In genomic region chr20:1002682-1003561, GRCh38 we compare ENCODE assay signal across 12 cellular contexts. TPM values are rescaled to one million over a fixed set of nuclear protein-coding genes. Genes with fewer than 3 reads are reported as not detected.
DNase-seq lines count a peak whose midpoint lies in the region; ATAC-seq and TF ChIP-seq lines count a peak whose summit lies in the region.
"Had no signal": no experiment of that assay in that cellular context is flagged by ENCODE, and none has a peak within 500 bp of the region (broad histone marks: within the 10 kb centered on the region; RNA-seq: fewer than 3 reads in every experiment).

No MANE protein-coding gene starts in this region.

- peaks cover 6 to 11% (median 8%) of the 10 kb centered on the region in 4 donors for H3K4me1 Mint-ChIP-seq in naive thymus-derived CD8-positive, alpha-beta T cell
- peaks cover 6 to 9% of the 10 kb centered on the region in 2 donors for H3K4me1 Mint-ChIP-seq in effector memory CD8-positive, alpha-beta T cell (ENCODE audit: low read depth in 2 of 2)

- TF ChIP-seq POLR2A in gastroesophageal sphincter (IDR thresholded peaks at IDR 0.05): no peak

- peak overlapping the region; percentile 56 for H3K4me3 ChIP-seq in ACC112 (ENCODE audit: low read depth, low read length)
- H3K4me3 ChIP-seq in mammary epithelial cell (replicated peaks in 1 of 3; ENCODE audit: insufficient read depth in 1 of 3, low read depth in 2 of 3, low read length in 3 of 3): peak overlapping the region in 1 of 3 experiments; percentile 22
- peak overlapping the region in 1 of 2 donors; percentile 35 for H3K4me3 ChIP-seq in gastroesophageal sphincter

- H3K27me3 ChIP-seq in ACC112 (ENCODE audit: insufficient read depth, low read length): peaks cover 70% of the 10 kb centered on the region
- peaks cover 17% of the 10 kb centered on the region for H3K27me3 ChIP-seq in mammary epithelial cell (ENCODE audit: insufficient read depth, low read length)
- peaks cover 70% of the 10 kb centered on the region for H3K27me3 ChIP-seq in gastroesophageal sphincter

- H3K27me3 Mint-ChIP-seq in naive thymus-derived CD8-positive, alpha-beta T cell: peaks cover 27 to 63% (median 44%) of the 10 kb centered on the region in 5 donors
- peaks cover 54 to 80% of the 10 kb centered on the region in 2 donors for H3K27me3 Mint-ChIP-seq in effector memory CD8-positive, alpha-beta T cell

- intact Hi-C loops in mammary epithelial cell (cut with micrococcal nuclease): no loop called here

- no peaks in the 10 kb centered on the region for H4K20me1 ChIP-seq in mammary epithelial cell (ENCODE audit: insufficient read depth, low read length)

- peak overlapping the region; percentile 41 for H3K4me2 ChIP-seq in mammary epithelial cell (ENCODE audit: insufficient read depth, low read depth, low read length)

- DNase-seq in mammary epithelial cell: no peak
- peak in 1 of 10 donors; percentile 10 for DNase-seq in naive thymus-derived CD8-positive, alpha-beta T cell
- DNase-seq in HT-29 (ENCODE audit: low spot score): no peak
- DNase-seq in effector memory CD8-positive, alpha-beta T cell: no peak
- DNase-seq: KBM-7, left ventricle myocardium superior had no signal

- no peaks in the 10 kb centered on the region for H3K9me3 Mint-ChIP-seq in naive thymus-derived CD8-positive, alpha-beta T cell
- no peaks in the 10 kb centered on the region for H3K9me3 Mint-ChIP-seq in effector memory CD8-positive, alpha-beta T cell

- H3K79me2 ChIP-seq in ACC112 (ENCODE audit: control insufficient read depth, insufficient read depth, low read length, unreplicated experiment) (no peaks in the 10 kb centered on the region), mammary epithelial cell (ENCODE audit: insufficient read depth, low read length) (no peaks in the 10 kb centered on the region)

- no TSS peak for BruUV-seq in mammary epithelial cell (replicated peaks; lab: Mats Ljungman, UMichigan)

- WGBS in mammary epithelial cell (ENCODE audit: low coverage, missing lambda C conversion rate): 45% methylated on average over 7 of the region's 12 CpGs
- 9 to 18% methylated on average over 6 to 12 of the region's 12 CpGs for WGBS in gastroesophageal sphincter (ENCODE audit: low coverage in 1 of 2), 2 donors

- no peak for TF ChIP-seq EP300 in gastroesophageal sphincter (IDR thresholded peaks at IDR 0.05)

- POLR2A ChIA-PET in naive thymus-derived CD8-positive, alpha-beta T cell (lab: Charles Lee): interaction anchor here (0.7 kb wide), 1 partner anchor 710 kb away, joined by 3 read pairs; no protein-coding TSS in a partner anchor

- H3K27ac Mint-ChIP-seq in naive thymus-derived CD8-positive, alpha-beta T cell: peak overlapping the region in 1 of 10 donors; percentile 6
- H3K27ac Mint-ChIP-seq in effector memory CD8-positive, alpha-beta T cell: no peak overlapping the region

- no peak for TF ChIP-seq CTCF in mammary epithelial cell (conservative IDR thresholded peaks at IDR 0.05 in 1 of 2, IDR thresholded peaks at IDR 0.05 in 1 of 2; ENCODE audit: extremely low read depth in 1 of 2, insufficient read depth in 1 of 2, low read depth in 1 of 2, low read length in 2 of 2)
- no peak for TF ChIP-seq CTCF in gastroesophageal sphincter (IDR thresholded peaks at IDR 0.05)

- in situ Hi-C loops in mammary epithelial cell (cut with MboI; ENCODE audit: low sequenced_read_pairs in 2 of 2): no loop called here

- dilution Hi-C loops in mammary epithelial cell (cut with HindIII; ENCODE audit: low sequenced_read_pairs): no loop called here

- H3K9ac ChIP-seq in ES-I3 (ENCODE audit: low read depth, low read length): peak overlapping the region; percentile 69
- H3K9ac ChIP-seq in mammary epithelial cell (ENCODE audit: insufficient read depth, low read length): no peak overlapping the region

- H3K9me3 ChIP-seq in ES-I3 (ENCODE audit: control insufficient read depth, insufficient read depth, low read length): no peaks in the 10 kb centered on the region
- H3K9me3 ChIP-seq in mammary epithelial cell (replicated peaks; ENCODE audit: insufficient read depth, low read length): no peaks in the 10 kb centered on the region
- no peaks in the 10 kb centered on the region for H3K9me3 ChIP-seq in gastroesophageal sphincter

- ATAC-seq in naive thymus-derived CD8-positive, alpha-beta T cell: no peak
- ATAC-seq in gastroesophageal sphincter: no peak
- no peak for ATAC-seq in effector memory CD8-positive, alpha-beta T cell (replicated peaks)
- no peak for ATAC-seq in GM21717 (IDR thresholded peaks at IDR 0.05; ENCODE audit: unreplicated experiment)
- ATAC-seq: left ventricle myocardium superior, Right ventricle myocardium inferior had no signal

- H3K4me1 ChIP-seq in ACC112 (ENCODE audit: control insufficient read depth, insufficient read depth, low read length, unreplicated experiment) (no peaks in the 10 kb centered on the region), ES-I3 (ENCODE audit: insufficient read depth, low read length) (no peaks in the 10 kb centered on the region), mammary epithelial cell (ENCODE audit: insufficient read depth, low read length) (no peaks in the 10 kb centered on the region), gastroesophageal sphincter (peaks cover 0 to 9% (median 0%) of the 10 kb centered on the region in 3 donors)

- H3K36me3 Mint-ChIP-seq in naive thymus-derived CD8-positive, alpha-beta T cell: no peaks in the 10 kb centered on the region
- no peaks in the 10 kb centered on the region for H3K36me3 Mint-ChIP-seq in effector memory CD8-positive, alpha-beta T cell (ENCODE audit: insufficient read depth)

- peak overlapping the region in 9 of 10 donors; percentile 22 to 84 (median 63) for H3K4me3 Mint-ChIP-seq in naive thymus-derived CD8-positive, alpha-beta T cell
- peak overlapping the region in 1 of 2 donors; percentile 30 for H3K4me3 Mint-ChIP-seq in effector memory CD8-positive, alpha-beta T cell

- H3K36me3 ChIP-seq in ACC112 (ENCODE audit: insufficient read depth, low read length) (no peaks in the 10 kb centered on the region), ES-I3 (ENCODE audit: insufficient read depth, low read length) (no peaks in the 10 kb centered on the region), mammary epithelial cell (ENCODE audit: insufficient read depth, low read length) (no peaks in the 10 kb centered on the region), gastroesophageal sphincter (no peaks in the 10 kb centered on the region)

- H3K27ac ChIP-seq in ACC112 (ENCODE audit: low read depth, low read length) (no peak overlapping the region), mammary epithelial cell (ENCODE audit: insufficient read depth, low read depth, low read length) (no peak overlapping the region), gastroesophageal sphincter (no peak overlapping the region)

- H2AFZ ChIP-seq in ACC112 (ENCODE audit: low read length, unreplicated experiment) (peak overlapping the region; percentile 2), mammary epithelial cell (ENCODE audit: low read depth, low read length) (peak overlapping the region; percentile 57)

- CTCF ChIA-PET in mammary epithelial cell (lab: Charles Lee; ENCODE audit: low non-redundant PET): no interaction called here

RNA-seq across cellular contexts. Expression of gene RSPO4, which starts 0.8 kb away (rescaled TPM):
- total RNA-seq in mammary epithelial cell: not detected
- 0.08 TPM for polyA plus RNA-seq in mammary epithelial cell
- not detected for polyA minus RNA-seq in mammary epithelial cell
- total RNA-seq in naive thymus-derived CD8-positive, alpha-beta T cell: under 1 TPM; 0.44 to 0.70 TPM
- not detected for polyA plus RNA-seq in naive thymus-derived CD8-positive, alpha-beta T cell
- total RNA-seq in gastroesophageal sphincter: under 1 TPM in 3 of 4 donors, not detected in 1; 0.27 to 0.47 (median 0.27) TPM
- not detected in 2 replicates for total RNA-seq in HT-29 (2014; rRNA removed; shearing (Covaris generic))
- total RNA-seq: Right ventricle myocardium inferior, skeletal muscle tissue had no signal
